In genomic region chr12:30286345-30286926, GRCh38 we compare ENCODE assay signal across 1 cellular context.
TF ChIP-seq lines count a peak whose summit lies in the region.

No MANE protein-coding gene starts in this region.

TF ChIP-seq in H1, 55 proteins besides CTCF, POLR2A, EP300 and RAD21 (continued from another document):
- no peak for TF ChIP-seq CHD7 (IDR thresholded peaks at IDR 0.05; ENCODE audit: insufficient replicate concordance, low read length)
- no peak for TF ChIP-seq FOSL1 (IDR thresholded peaks at IDR 0.05; ENCODE audit: insufficient read depth, low read depth, low read length)
- no peak for TF ChIP-seq CHD2 (IDR thresholded peaks at IDR 0.05; ENCODE audit: low read length)
- TF ChIP-seq TAF1 (IDR thresholded peaks at IDR 0.05; ENCODE audit: low read depth, low read length) = no peak
- TF ChIP-seq CTBP2 (IDR thresholded peaks at IDR 0.05; ENCODE audit: borderline replicate concordance, insufficient read depth, insufficient read length, low read length) = no peak
- no peak for TF ChIP-seq CREB1 (IDR thresholded peaks at IDR 0.05)
- TF ChIP-seq SIRT6 (IDR thresholded peaks at IDR 0.05; ENCODE audit: low read length) = no peak
- no peak for TF ChIP-seq GTF2F1 (IDR thresholded peaks at IDR 0.05; ENCODE audit: borderline replicate concordance, low read depth, low read length)
- no peak for TF ChIP-seq RBBP5 (IDR thresholded peaks at IDR 0.05; ENCODE audit: borderline replicate concordance, low read depth, low read length)
- no peak for TF ChIP-seq SAP30 (IDR thresholded peaks at IDR 0.05; ENCODE audit: insufficient read depth, insufficient replicate concordance, low read length)
- TF ChIP-seq BCL11A (IDR thresholded peaks at IDR 0.05; ENCODE audit: low read depth in 2 of 2, low read length in 2 of 2) = no peak
TF ChIP-seq in H1: peak in this region for 0.
